8 cellular contexts compared by ENCODE assay signal in genomic region chr11:30128269-30128932, GRCh38.
DNase-seq lines count a peak whose midpoint lies in the region; ATAC-seq, FAIRE-seq and TF ChIP-seq lines count a peak whose summit lies in the region.

No MANE protein-coding gene starts in this region.

- H3K4me3 ChIP-seq in endothelial cell of umbilical vein (replicated peaks in 1 of 3; ENCODE audit: insufficient read depth in 1 of 3, low read depth in 1 of 3, low read length in 3 of 3) (no peak overlapping the region), psoas muscle (no peak overlapping the region)

- H3K4me2 ChIP-seq in endothelial cell of umbilical vein (ENCODE audit: insufficient read depth, low read length): no peak overlapping the region

- 36 to 42% (median 38%) methylated on average over 3 of the region's 3 CpGs for WGBS in psoas muscle, 3 donors

- H3K27me3 ChIP-seq in endothelial cell of umbilical vein (ENCODE audit: control insufficient read depth in 2 of 2, insufficient read depth in 2 of 2, low read length in 2 of 2): no peaks in the 10 kb centered on the region
- no peaks in the 10 kb centered on the region for H3K27me3 ChIP-seq in psoas muscle (ENCODE audit: insufficient read depth in 3 of 3, low read length in 2 of 3)

- H4K20me1 ChIP-seq in endothelial cell of umbilical vein (replicated peaks; ENCODE audit: control insufficient read depth, extremely low read depth, insufficient read depth, low read length): no peaks in the 10 kb centered on the region

- DNase-seq in AG08396 (ENCODE audit: low spot score) (peak; percentile 6), NCI-H82 (lab: John Stamatoyannopoulos, UW) (peak; percentile 52), endothelial cell of umbilical vein (ENCODE audit: low read depth, low spot score) (peak; percentile 31), psoas muscle (no peak)
- no peak for DNase-seq in activated naive CD4-positive, alpha-beta T cell treated with Interleukin-2 at 50 U/mL for 16 hours
- DNase-seq in stimulated activated CD4-positive, alpha-beta T cell treated with anti-CD3 and anti-CD28 coated beads, Interleukin-4, amount 100 ng/mL, for 1 hour: no peak

- no peak overlapping the region for H3K9ac ChIP-seq in endothelial cell of umbilical vein (replicated peaks; ENCODE audit: extremely low read depth, insufficient read depth, low read length)

- H3K79me2 ChIP-seq in endothelial cell of umbilical vein (ENCODE audit: control insufficient read depth, insufficient read depth, low read length): no peaks in the 10 kb centered on the region

- H3K27ac ChIP-seq in endothelial cell of umbilical vein (ENCODE audit: insufficient read depth, low read depth, low read length) (no peak overlapping the region), psoas muscle (no peak overlapping the region)

- H3K9me1 ChIP-seq in endothelial cell of umbilical vein (replicated peaks; ENCODE audit: control insufficient read depth, extremely low read depth, insufficient read depth, low read length): no peaks in the 10 kb centered on the region

- peak; percentile 52 to 56 for TF ChIP-seq CTCF in endothelial cell of umbilical vein (IDR thresholded peaks at IDR 0.05; ENCODE audit: extremely low read depth in 1 of 2, insufficient read depth in 1 of 2, low read depth in 1 of 2, low read length in 2 of 2)
- peak; percentile 40 for TF ChIP-seq CTCF in psoas muscle (IDR thresholded peaks at IDR 0.05)

- FAIRE-seq in endothelial cell of umbilical vein (lab: Jason Lieb, UNC): peak; percentile 54

- H3K4me1 ChIP-seq in endothelial cell of umbilical vein (ENCODE audit: control insufficient read depth, extremely low read depth, insufficient read depth, low read length) (no peaks in the 10 kb centered on the region), psoas muscle (no peaks in the 10 kb centered on the region)

- CTCF ChIA-PET in endothelial cell of umbilical vein (lab: Charles Lee): interaction anchor here (0.6 to 8.9 kb wide), 37 partner anchors 8 to 789 kb away, joined by 3 to 161 read pairs (median 5); partner anchors contain the start of gene ARL14EP

- intact Hi-C loops in endothelial cell of umbilical vein (cut with micrococcal nuclease) (no loop called here), psoas muscle (cut with DNase I) (loop anchor here in 1 of 2 donors (10.0 kb wide), 1 partner anchor 786 kb away; no protein-coding TSS in a partner anchor)

- peak; percentile 63 for ATAC-seq in GM18511 (IDR thresholded peaks at IDR 0.05; ENCODE audit: unreplicated experiment)
- ATAC-seq in psoas muscle: no peak
- ATAC-seq in HG02642 (IDR thresholded peaks at IDR 0.05; ENCODE audit: poor library complexity, unreplicated experiment): no peak

- POLR2A ChIA-PET in endothelial cell of umbilical vein (lab: Charles Lee): no interaction called here

- no peak for TF ChIP-seq POLR2A in endothelial cell of umbilical vein (IDR thresholded peaks at IDR 0.05; ENCODE audit: low read depth, low read length)

- BruUV-seq in endothelial cell of umbilical vein (replicated peaks; lab: Mats Ljungman, UMichigan): no TSS peak

- H2AFZ ChIP-seq in endothelial cell of umbilical vein (ENCODE audit: low read depth, low read length): no peak overlapping the region

- H3K9me3 ChIP-seq in endothelial cell of umbilical vein (replicated peaks; ENCODE audit: control insufficient read depth, insufficient read depth, low read length): no peaks in the 10 kb centered on the region
- H3K9me3 ChIP-seq in psoas muscle: no peaks in the 10 kb centered on the region

- dilution Hi-C loops in endothelial cell of umbilical vein (cut with MboI; ENCODE audit: extremely low pct_ligation_motif_present, low sequenced_read_pairs): no loop called here

- H3K36me3 ChIP-seq in endothelial cell of umbilical vein (ENCODE audit: control insufficient read depth in 2 of 2, extremely low read depth in 1 of 2, insufficient read depth in 2 of 2, low read length in 2 of 2) (no peaks in the 10 kb centered on the region), psoas muscle (ENCODE audit: insufficient read depth in 1 of 2, low read depth in 1 of 2) (no peaks in the 10 kb centered on the region)

TF ChIP-seq in endothelial cell of umbilical vein, 7 proteins besides CTCF, POLR2A, EP300 and RAD21:
- TF ChIP-seq MYC (IDR thresholded peaks at IDR 0.05; ENCODE audit: low read depth, low read length) (no peak), EZH2 (IDR thresholded peaks at IDR 0.05; ENCODE audit: borderline replicate concordance, low read depth, low read length, severe bottlenecking) (no peak), JUN (IDR thresholded peaks at IDR 0.05; ENCODE audit: borderline replicate concordance, insufficient read depth, insufficient read length, low read depth) (no peak), POLR2AphosphoS5 (IDR thresholded peaks at IDR 0.05; ENCODE audit: insufficient read depth, low read depth, low read length) (no peak), GATA2 (IDR thresholded peaks at IDR 0.05; ENCODE audit: insufficient read depth, insufficient read length, low read depth, low read length) (no peak), MAX (IDR thresholded peaks at IDR 0.05; ENCODE audit: insufficient read depth, insufficient read length) (no peak), FOS (IDR thresholded peaks at IDR 0.05; ENCODE audit: borderline replicate concordance, insufficient read depth, low read length) (no peak)

Comparison
In these comparisons a context has a peak if more than half of its experiments do, and no peak if none do; other contexts are left out.
1. DNase-seq: peak in AG08396 (single experiment), NCI-H82 (single experiment) and endothelial cell of umbilical vein (single experiment); none in psoas muscle (0 of 2), activated naive CD4-positive, alpha-beta T cell treated with Interleukin-2 at 50 U/mL for 16 hours (single experiment) and stimulated activated CD4-positive, alpha-beta T cell treated with anti-CD3 and anti-CD28 coated beads, Interleukin-4, amount 100 ng/mL, for 1 hour (single experiment).